In genomic region chr14:35535794-35536112, GRCh38 we compare ENCODE assay signal across 1 cellular context.
TF ChIP-seq lines count a peak whose summit lies in the region.

No MANE protein-coding gene starts in this region.

TF ChIP-seq in GM23338, 12 proteins besides CTCF, POLR2A, EP300 and RAD21 (continued from another document):
- TF ChIP-seq ZNF462 (CRISPR knock-in tag; IDR thresholded peaks at IDR 0.05), result no peak
- no peak for TF ChIP-seq STAT1 (IDR thresholded peaks at IDR 0.05; ENCODE audit: unreplicated experiment)
- no peak for TF ChIP-seq EZH2 (IDR thresholded peaks at IDR 0.05; ENCODE audit: low read depth, unreplicated experiment)
- TF ChIP-seq REST (IDR thresholded peaks at IDR 0.05; ENCODE audit: unreplicated experiment), result no peak
- no peak for TF ChIP-seq ETS1 (IDR thresholded peaks at IDR 0.05)
- no peak for TF ChIP-seq NANOG (IDR thresholded peaks at IDR 0.05; ENCODE audit: borderline replicate concordance)
- TF ChIP-seq CREB1 (CRISPR knock-in tag; IDR thresholded peaks at IDR 0.05; ENCODE audit: low read depth), result no peak
